In genomic region chr3:45225465-45226205, GRCh38 we compare ENCODE assay signal across 8 cellular contexts. TPM values are rescaled to one million over a fixed set of nuclear protein-coding genes. Genes with fewer than 3 reads are reported as not detected.
A peak's percentile ranks its signal among the peaks of the same experiment; 100 is the strongest.
DNase-seq lines count a peak whose midpoint lies in the region; ATAC-seq, FAIRE-seq and TF ChIP-seq lines count a peak whose summit lies in the region.

No MANE protein-coding gene starts in this region.

- TF ChIP-seq CTCF in progenitor cell of endocrine pancreas (IDR thresholded peaks at IDR 0.05; ENCODE audit: unreplicated experiment), result no peak

- no peaks in the 10 kb centered on the region for H3K9me3 Mint-ChIP-seq in activated T-cell treated with anti-CD3 and anti-CD28 coated beads, Interleukin-2, amount 50 U/mL, for 72 hours
- H3K9me3 Mint-ChIP-seq in progenitor cell of endocrine pancreas (ENCODE audit: low read depth), result no peaks in the 10 kb centered on the region

- H3K36me3 Mint-ChIP-seq in activated T-cell treated with anti-CD3 and anti-CD28 coated beads, Interleukin-2, amount 50 U/mL, for 72 hours (ENCODE audit: insufficient read depth in 2 of 2), result peaks cover 0 to 2% of the 10 kb centered on the region in 2 donors
- H3K36me3 Mint-ChIP-seq in progenitor cell of endocrine pancreas (ENCODE audit: insufficient read depth), result no peaks in the 10 kb centered on the region

- peak overlapping the region; percentile 66 for H3K4me3 ChIP-seq in MG63

- H3K4me1 Mint-ChIP-seq in activated T-cell treated with anti-CD3 and anti-CD28 coated beads, Interleukin-2, amount 50 U/mL, for 72 hours (ENCODE audit: low read depth), result peaks cover 15% of the 10 kb centered on the region
- peaks cover 13% of the 10 kb centered on the region for H3K4me1 Mint-ChIP-seq in progenitor cell of endocrine pancreas (ENCODE audit: low read depth)

- H3K36me3 ChIP-seq in MG63, result no peaks in the 10 kb centered on the region

- no peaks in the 10 kb centered on the region for H3K9me3 ChIP-seq in MG63

- H3K27me3 ChIP-seq in MG63, result no peaks in the 10 kb centered on the region

- FAIRE-seq in RCC 7860 (lab: Jason Lieb, UNC), result no peak

- peak; percentile 36 for ATAC-seq in GM21528 (IDR thresholded peaks at IDR 0.05; ENCODE audit: low FRiP score, unreplicated experiment)
- peak; percentile 46 to 54 for ATAC-seq in activated T-cell treated with anti-CD3 and anti-CD28 coated beads, Interleukin-2, amount 50 U/mL, for 72 hours (replicated peaks in 1 of 2)

- peak; percentile 54 for DNase-seq in Daoy (ENCODE audit: low read depth)
- peak; percentile 35 for DNase-seq in MG63
- DNase-seq in activated T-cell treated with anti-CD3 and anti-CD28 coated beads, Interleukin-2, amount 50 U/mL, for 72 hours, result peak; percentile 50 to 55
- DNase-seq in germinal center (ENCODE audit: low spot score), result peak; percentile 40
- no peak for DNase-seq in progenitor cell of endocrine pancreas (ENCODE audit: low spot score, unreplicated experiment)
- DNase-seq in RCC 7860 (ENCODE audit: low spot score), result no peak
- DNase-seq in NCI-H1930 (lab: John Stamatoyannopoulos, UW), result no peak

- H3K27ac Mint-ChIP-seq in activated T-cell treated with anti-CD3 and anti-CD28 coated beads, Interleukin-2, amount 50 U/mL, for 72 hours, result no peak overlapping the region
- no peak overlapping the region for H3K27ac Mint-ChIP-seq in progenitor cell of endocrine pancreas

- peak overlapping the region; percentile 56 to 72 for H3K4me3 Mint-ChIP-seq in activated T-cell treated with anti-CD3 and anti-CD28 coated beads, Interleukin-2, amount 50 U/mL, for 72 hours
- H3K4me3 Mint-ChIP-seq in progenitor cell of endocrine pancreas (ENCODE audit: low read depth), result peak overlapping the region; percentile 68

- peaks cover 88% of the 10 kb centered on the region for H3K27me3 Mint-ChIP-seq in activated T-cell treated with anti-CD3 and anti-CD28 coated beads, Interleukin-2, amount 50 U/mL, for 72 hours (ENCODE audit: low read depth)
- peaks cover 74% of the 10 kb centered on the region for H3K27me3 Mint-ChIP-seq in progenitor cell of endocrine pancreas

RNA-seq across cellular contexts. Expression of gene TMEM158, which starts 0.5 kb away (rescaled TPM):
- 3.6 and 4.9 TPM in 2 replicates for total RNA-seq in Daoy (2014; rRNA removed; shearing (Covaris generic))
- total RNA-seq in MG63 (2014; rRNA removed; shearing (Covaris generic); ENCODE audit: low replicate concordance), result 13.5 and 17.0 TPM in 2 replicates
- total RNA-seq in activated T-cell treated with anti-CD3 and anti-CD28 coated beads, Interleukin-2, amount 50 U/mL, for 72 hours, result not detected
- total RNA-seq in progenitor cell of endocrine pancreas, result 3.8 and 4.9 TPM in 2 replicates

Comparison
In these comparisons a context has a peak if more than half of its experiments do, and no peak if none do; other contexts are left out.
1. DNase-seq: peak in Daoy (single experiment), MG63 (single experiment), activated T-cell treated with anti-CD3 and anti-CD28 coated beads, Interleukin-2, amount 50 U/mL, for 72 hours (2 of 2) and germinal center (single experiment); none in progenitor cell of endocrine pancreas (single experiment), RCC 7860 (single experiment) and NCI-H1930 (0 of 2).